In genomic region chr5:109769597-109770291, GRCh38 we compare ENCODE assay signal across 16 cellular contexts.
"Had no signal": no experiment of that assay in that cellular context is flagged by ENCODE, and none has a peak within 500 bp of the region (broad histone marks: within the 10 kb centered on the region; RNA-seq: fewer than 3 reads in every experiment).

No MANE protein-coding gene starts in this region.

- H3K27me3 ChIP-seq: breast epithelium, heart right ventricle, sigmoid colon had no signal

- H3K4me3 Mint-ChIP-seq: activated naive CD8-positive, alpha-beta T cell; nephron progenitor cell had no signal

- H3K4me1 Mint-ChIP-seq: nephron progenitor cell had no signal

- H3K9me3 ChIP-seq: breast epithelium, heart right ventricle, sigmoid colon had no signal

- ATAC-seq: heart right ventricle, left ventricle myocardium superior had no signal

- H3K27ac Mint-ChIP-seq: activated naive CD8-positive, alpha-beta T cell had no signal

- H3K9me3 Mint-ChIP-seq: nephron progenitor cell had no signal

- H3K27ac ChIP-seq: breast epithelium, heart right ventricle, sigmoid colon, VCaP had no signal

- DNase-seq: activated CD4-positive, alpha-beta T cell treated with anti-CD3 and anti-CD28 coated beads for 4 hours; amygdala; foreskin melanocyte; heart right ventricle; left ventricle myocardium superior; nephron progenitor cell; sigmoid colon; stimulated activated CD4-positive, alpha-beta T cell treated with anti-CD3 and anti-CD28 coated beads, Interleukin-2, amount 100 ng/mL, for 24 hours; stimulated activated naive CD4-positive, alpha-beta T cell; substantia nigra; T-helper 9 cell; trophoblast cell had no signal

- H3K27me3 Mint-ChIP-seq: activated naive CD8-positive, alpha-beta T cell had no signal

- H3K4me3 ChIP-seq: breast epithelium, heart right ventricle, sigmoid colon had no signal

- H3K36me3 ChIP-seq: breast epithelium had no signal

- FAIRE-seq: keratinocyte had no signal

- H3K4me1 ChIP-seq: breast epithelium, heart right ventricle, sigmoid colon had no signal
